In the genomic region with DNA sequence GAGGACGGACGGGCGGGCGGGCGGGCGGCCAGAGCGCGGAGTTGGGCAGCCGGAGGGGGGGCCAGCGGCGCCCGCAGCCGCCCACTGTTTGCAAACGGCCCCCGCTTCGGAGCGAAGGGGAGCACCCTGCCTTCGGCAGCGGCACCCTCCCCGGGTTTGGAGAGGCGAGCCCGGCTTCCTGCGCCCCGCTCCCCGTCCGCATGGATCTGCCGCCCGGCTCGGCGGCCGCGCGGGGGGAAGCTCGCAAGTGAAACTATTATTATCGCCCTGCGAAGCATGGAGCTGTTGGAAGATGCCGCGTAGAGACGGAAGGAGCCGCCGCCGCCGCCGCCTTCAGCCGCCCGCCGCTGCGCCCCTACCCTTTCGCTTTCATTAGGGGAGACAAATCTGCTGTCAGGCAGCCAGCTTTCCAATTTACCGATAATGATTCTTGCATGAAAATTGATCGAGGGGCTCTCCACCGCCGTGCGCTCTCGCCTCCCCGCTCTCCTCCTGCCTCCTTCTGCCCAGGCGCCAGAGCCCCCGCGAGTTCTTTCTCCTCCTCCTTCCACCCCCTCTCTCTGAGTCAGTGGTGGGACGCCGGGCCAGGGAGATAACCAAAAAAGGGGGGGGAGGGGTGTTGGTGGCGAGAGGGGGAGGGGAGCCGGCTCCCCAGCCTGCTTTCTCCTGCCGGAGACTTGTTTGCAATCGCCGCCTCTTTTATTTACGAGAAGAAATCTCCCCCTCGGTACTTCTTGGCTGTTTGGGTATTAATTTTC, we compare ENCODE assay signal across 8 cellular contexts. TPM values are rescaled to one million over a fixed set of nuclear protein-coding genes. Genes with fewer than 3 reads are reported as not detected.
A peak's percentile ranks its signal among the peaks of the same experiment; 100 is the strongest.
DNase-seq lines count a peak whose midpoint lies in the region; ATAC-seq and TF ChIP-seq lines count a peak whose summit lies in the region.

No MANE protein-coding gene starts in this region.

- DNase-seq in DND-41 = peak; percentile 82
- peak; percentile 31 for DNase-seq in LoVo (ENCODE audit: low spot score)
- DNase-seq in cardiac fibroblast (ENCODE audit: low read depth in 2 of 2) = peak; percentile 67 to 82
- peak in 1 of 2 donors; percentile 66 for DNase-seq in left colon
- DNase-seq in stimulated activated CD4-positive, alpha-beta T cell treated with anti-CD3 and anti-CD28 coated beads, Interleukin-4, amount 100 ng/mL, for 1 hour = peak; percentile 66
- no peak for DNase-seq in mesenteric fat pad (ENCODE audit: low spot score)

- H3K79me2 ChIP-seq in DND-41 (ENCODE audit: insufficient read depth, low read length) = peaks cover 53% of the 10 kb centered on the region

- H3K9me3 ChIP-seq in DND-41 (ENCODE audit: insufficient read depth, low read length, severe bottlenecking) = no peaks in the 10 kb centered on the region

- peak overlapping the region; percentile 91 for H3K27ac ChIP-seq in DND-41 (ENCODE audit: low read length)

- H3K4me2 ChIP-seq in DND-41 (ENCODE audit: insufficient read depth, low read length) = peak overlapping the region; percentile 75

- peaks cover 14% of the 10 kb centered on the region; the same call in 1 of the 2 replicates for H3K36me3 ChIP-seq in DND-41 (ENCODE audit: insufficient read depth, low read length)

- H3K4me3 ChIP-seq in DND-41 (ENCODE audit: low read depth in 1 of 2, low read length in 2 of 2) = peak overlapping the region; percentile 61 to 100
- H3K4me3 ChIP-seq in WI38 (ENCODE audit: low read depth, low read length) = peak overlapping the region; percentile 76
- H3K4me3 ChIP-seq in cardiac fibroblast (replicated peaks in 1 of 2; ENCODE audit: low read depth in 2 of 2, low read length in 2 of 2) = peak overlapping the region; percentile 70 to 80

- H3K9ac ChIP-seq in DND-41 (ENCODE audit: low read depth, low read length) = peak overlapping the region; percentile 97

- peak overlapping the region; percentile 51 for H2AFZ ChIP-seq in DND-41 (ENCODE audit: low read depth, low read length)

- no peaks in the 10 kb centered on the region for H3K27me3 ChIP-seq in DND-41 (ENCODE audit: insufficient read depth, low read length, poor library complexity)

- ATAC-seq in DND-41 (ENCODE audit: insufficient read depth, low read depth) (peak; percentile 44), left colon (peak; percentile 8), HG03354 (IDR thresholded peaks at IDR 0.05; ENCODE audit: poor library complexity, severe bottlenecking, unreplicated experiment) (no peak)

- TF ChIP-seq CTCF in DND-41 (IDR thresholded peaks at IDR 0.05; ENCODE audit: borderline replicate concordance, extremely low read depth, low read length, poor library complexity, severe bottlenecking) (no peak), WI38 (IDR thresholded peaks at IDR 0.05; ENCODE audit: low read depth, low read length) (no peak), cardiac fibroblast (IDR thresholded peaks at IDR 0.05; ENCODE audit: low read depth, low read length) (no peak)

- intact Hi-C loops in left colon (cut with DNase I, micrococcal nuclease) = no loop called here

- H4K20me1 ChIP-seq in DND-41 (ENCODE audit: insufficient read depth, low read length) = peaks cover 32% of the 10 kb centered on the region

- peaks cover 55% of the 10 kb centered on the region for H3K4me1 ChIP-seq in DND-41 (ENCODE audit: insufficient read depth, low read length)

RNA-seq across cellular contexts. Expression of a gene that starts 58.2 kb away (rescaled TPM):
- total RNA-seq in left colon = 100 to 1,000 TPM in 1 of 2 donors, 10 to 100 TPM in 1; 94.7 to 110 TPM
- total RNA-seq in mesenteric fat pad = 129 TPM
